Comparison of ENCODE assay signal across 15 cellular contexts in genomic region chr4:158202475-158202874, GRCh38. TPM values are rescaled to one million over a fixed set of nuclear protein-coding genes. Genes with fewer than 3 reads are reported as not detected.
"Had no signal": no experiment of that assay in that cellular context is flagged by ENCODE, and none has a peak within 500 bp of the region (broad histone marks: within the 10 kb centered on the region; RNA-seq: fewer than 3 reads in every experiment).

No MANE protein-coding gene starts in this region.

- H3K27ac Mint-ChIP-seq: activated CD4-positive, alpha-beta memory T cell treated with anti-CD3 and anti-CD28 coated beads for 36 hours; activated CD4-positive, alpha-beta T cell treated with anti-CD3 and anti-CD28 coated beads for 36 hours; activated T-cell treated with anti-CD3 and anti-CD28 coated beads, Interleukin-2, amount 50 U/mL, for 24 hours had no signal

- DNase-seq: activated CD4-positive, alpha-beta memory T cell treated with anti-CD3 and anti-CD28 coated beads for 36 hours; activated CD4-positive, alpha-beta T cell treated with anti-CD3 and anti-CD28 coated beads for 36 hours; activated naive CD4-positive, alpha-beta T cell treated with anti-CD3 and anti-CD28 coated beads, Interleukin-2, amount 50 U/mL, for 16 hours; activated T-cell treated with anti-CD3 and anti-CD28 coated beads, Interleukin-2, amount 50 U/mL, for 24 hours; gastrocnemius medialis; heart left ventricle; ovary; stimulated activated CD4-positive, alpha-beta T cell treated with anti-CD3 and anti-CD28 coated beads, Interleukin-1b, Interleukin-23, amount 100 ng/mL, for 48 hours; T-helper 1 cell; T1000; thyroid gland; uterus had no signal

- H3K4me3 ChIP-seq: cardiac muscle cell, gastrocnemius medialis, heart left ventricle, lung, ovary, thyroid gland, uterus had no signal

- H3K4me1 ChIP-seq: gastrocnemius medialis, thyroid gland, uterus had no signal

- H3K4me1 Mint-ChIP-seq: activated CD4-positive, alpha-beta T cell treated with anti-CD3 and anti-CD28 coated beads for 36 hours had no signal

- H3K36me3 Mint-ChIP-seq: activated CD4-positive, alpha-beta memory T cell treated with anti-CD3 and anti-CD28 coated beads for 36 hours had no signal

- H3K9me3 ChIP-seq: gastrocnemius medialis, ovary, thyroid gland, uterus had no signal

- H3K27me3 Mint-ChIP-seq: activated CD4-positive, alpha-beta memory T cell treated with anti-CD3 and anti-CD28 coated beads for 36 hours; activated T-cell treated with anti-CD3 and anti-CD28 coated beads, Interleukin-2, amount 50 U/mL, for 24 hours had no signal

- H3K27ac ChIP-seq: cardiac muscle cell, gastrocnemius medialis, ovary, thyroid gland, uterus had no signal

- H3K36me3 ChIP-seq: cardiac muscle cell, gastrocnemius medialis, ovary, thyroid gland, uterus had no signal

- H3K27me3 ChIP-seq: cardiac muscle cell, gastrocnemius medialis, heart left ventricle, ovary, thyroid gland, uterus had no signal

- ATAC-seq: activated CD4-positive, alpha-beta T cell treated with anti-CD3 and anti-CD28 coated beads for 36 hours; gastrocnemius medialis; heart left ventricle; sciatic nerve had no signal

- H3K4me3 Mint-ChIP-seq: activated CD4-positive, alpha-beta memory T cell treated with anti-CD3 and anti-CD28 coated beads for 36 hours; activated CD4-positive, alpha-beta T cell treated with anti-CD3 and anti-CD28 coated beads for 36 hours; activated T-cell treated with anti-CD3 and anti-CD28 coated beads, Interleukin-2, amount 50 U/mL, for 24 hours had no signal

- H3K9me3 Mint-ChIP-seq: activated T-cell treated with anti-CD3 and anti-CD28 coated beads, Interleukin-2, amount 50 U/mL, for 24 hours had no signal

RNA-seq across cellular contexts. Expression of gene GASK1B, which starts 29.6 kb away (rescaled TPM):
- total RNA-seq: activated CD4-positive, alpha-beta memory T cell treated with anti-CD3 and anti-CD28 coated beads for 36 hours; activated CD4-positive, alpha-beta T cell treated with anti-CD3 and anti-CD28 coated beads for 36 hours had no signal
